In genomic region chr4:99457676-99458075, GRCh38 we compare ENCODE assay signal across 20 cellular contexts. TPM values are rescaled to one million over a fixed set of nuclear protein-coding genes. Genes with fewer than 3 reads are reported as not detected.
DNase-seq lines count a peak whose midpoint lies in the region; ATAC-seq and TF ChIP-seq lines count a peak whose summit lies in the region.
"Had no signal": no experiment of that assay in that cellular context is flagged by ENCODE, and none has a peak within 500 bp of the region (broad histone marks: within the 10 kb centered on the region; RNA-seq: fewer than 3 reads in every experiment).

No MANE protein-coding gene starts in this region.

- H4K20me1 ChIP-seq in mammary epithelial cell (ENCODE audit: insufficient read depth, low read length): no peaks in the 10 kb centered on the region
- no peaks in the 10 kb centered on the region for H4K20me1 ChIP-seq in hepatocyte (ENCODE audit: insufficient read depth, poor library complexity, severe bottlenecking)
- H4K20me1 ChIP-seq: BLaER1 had no signal

- no peak overlapping the region for H3K4me3 Mint-ChIP-seq in MCF 10A (ENCODE audit: unreplicated experiment)
- H3K4me3 Mint-ChIP-seq: CD14-positive monocyte; CD4-positive, alpha-beta memory T cell had no signal

- H3K36me3 Mint-ChIP-seq in MCF 10A (ENCODE audit: insufficient read depth, unreplicated experiment): no peaks in the 10 kb centered on the region
- H3K36me3 Mint-ChIP-seq: CD14-positive monocyte; CD4-positive, alpha-beta memory T cell had no signal

- H3K27me3 ChIP-seq in mammary epithelial cell (ENCODE audit: insufficient read depth, low read length) (no peaks in the 10 kb centered on the region), hepatocyte (no peaks in the 10 kb centered on the region)
- H3K27me3 ChIP-seq: BLaER1 had no signal

- POLR2A ChIA-PET in MCF 10A (lab: Yijun Ruan, JAX): interaction anchor here (0.6 to 2.2 kb wide), 4 partner anchors 10 to 282 kb away, joined by 3 to 8 read pairs (median 4); no protein-coding TSS in a partner anchor

- ATAC-seq in esophagus mucosa (peak; percentile 31), HG03045 (IDR thresholded peaks at IDR 0.05; ENCODE audit: unreplicated experiment) (no peak), GM19324 (IDR thresholded peaks at IDR 0.05; ENCODE audit: low FRiP score, unreplicated experiment) (no peak)

- no peaks in the 10 kb centered on the region for H3K79me2 ChIP-seq in mammary epithelial cell (ENCODE audit: insufficient read depth, low read length)
- H3K79me2 ChIP-seq in hepatocyte: no peaks in the 10 kb centered on the region

- H3K27ac ChIP-seq in mammary epithelial cell (ENCODE audit: insufficient read depth, low read depth, low read length) (peak overlapping the region; percentile 100), hepatocyte (no peak overlapping the region)
- H3K27ac ChIP-seq: 22Rv1, BLaER1, HL-60 had no signal

- H3K4me1 Mint-ChIP-seq in MCF 10A (ENCODE audit: insufficient read depth, unreplicated experiment): peaks cover 11% of the 10 kb centered on the region
- H3K4me1 Mint-ChIP-seq: CD14-positive monocyte; CD4-positive, alpha-beta memory T cell had no signal

- peak overlapping the region; percentile 76 for H3K4me2 ChIP-seq in mammary epithelial cell (ENCODE audit: insufficient read depth, low read depth, low read length)
- H3K4me2 ChIP-seq in hepatocyte: no peak overlapping the region
- H3K4me2 ChIP-seq: BLaER1 had no signal

- H3K9me2 ChIP-seq in hepatocyte (replicated peaks; ENCODE audit: insufficient read depth): no peaks in the 10 kb centered on the region

- TF ChIP-seq CTCF in mammary epithelial cell (conservative IDR thresholded peaks at IDR 0.05 in 1 of 2, IDR thresholded peaks at IDR 0.05 in 1 of 2; ENCODE audit: extremely low read depth in 1 of 2, insufficient read depth in 1 of 2, low read depth in 1 of 2, low read length in 2 of 2) (no peak), MCF 10A (IDR thresholded peaks at IDR 0.05; ENCODE audit: unreplicated experiment) (no peak), hepatocyte (IDR thresholded peaks at IDR 0.05; ENCODE audit: poor library complexity) (no peak)

- no peaks in the 10 kb centered on the region for H3K9me3 ChIP-seq in mammary epithelial cell (replicated peaks; ENCODE audit: insufficient read depth, low read length)
- no peaks in the 10 kb centered on the region for H3K9me3 ChIP-seq in hepatocyte (ENCODE audit: low read depth)
- H3K9me3 ChIP-seq: HAP-1 had no signal

- no peaks in the 10 kb centered on the region for H3K27me3 Mint-ChIP-seq in MCF 10A (ENCODE audit: insufficient read depth, unreplicated experiment)

- DNase-seq in mammary epithelial cell: peak; percentile 36
- no peak for DNase-seq in MCF 10A (ENCODE audit: unreplicated experiment)
- no peak for DNase-seq in hepatocyte (ENCODE audit: low spot score)
- no peak for DNase-seq in kidney tubule cell (ENCODE audit: low spot score)
- no peak for DNase-seq in NCI-H526 (lab: John Stamatoyannopoulos, UW)
- DNase-seq: CD4-positive, alpha-beta memory T cell; DMS79 treated with DMSO at 0.1 percent for 48 hours; GF-D8 had no signal

- peaks cover 30% of the 10 kb centered on the region for H3K4me1 ChIP-seq in mammary epithelial cell (ENCODE audit: insufficient read depth, low read length)
- H3K4me1 ChIP-seq in hepatocyte (ENCODE audit: insufficient read depth): no peaks in the 10 kb centered on the region
- H3K4me1 ChIP-seq: BLaER1, HAP-1 had no signal

- no peak overlapping the region for H3K4me3 ChIP-seq in mammary epithelial cell (replicated peaks in 1 of 3; ENCODE audit: insufficient read depth in 1 of 3, low read depth in 2 of 3, low read length in 3 of 3)
- no peak overlapping the region for H3K4me3 ChIP-seq in hepatocyte
- H3K4me3 ChIP-seq: BLaER1, HAP-1 had no signal

- CTCF ChIA-PET in mammary epithelial cell (lab: Charles Lee; ENCODE audit: low non-redundant PET) (no interaction called here), MCF 10A (lab: Yijun Ruan, JAX) (interaction anchor here (0.6 to 2.9 kb wide), 8 partner anchors 8 to 939 kb away, joined by 3 to 16 read pairs (median 4); partner anchors contain the start of gene ADH1C)

- no peak overlapping the region for H3K27ac Mint-ChIP-seq in MCF 10A (ENCODE audit: low read depth, unreplicated experiment)
- H3K27ac Mint-ChIP-seq: CD14-positive monocyte; CD4-positive, alpha-beta memory T cell had no signal

- BruUV-seq in mammary epithelial cell (replicated peaks; lab: Mats Ljungman, UMichigan) (no TSS peak), MCF 10A (replicated peaks; lab: Mats Ljungman, UMichigan) (no TSS peak)

- in situ Hi-C loops in mammary epithelial cell (cut with MboI; ENCODE audit: low sequenced_read_pairs in 2 of 2): no loop called here

- intact Hi-C loops in mammary epithelial cell (cut with micrococcal nuclease) (loop anchor here (2.0 kb wide), 1 partner anchor 369 kb away; the partner anchor contains the start of gene ADH5), MCF 10A (cut with micrococcal nuclease) (no loop called here)

- H3K9ac ChIP-seq in mammary epithelial cell (ENCODE audit: insufficient read depth, low read length): peak overlapping the region; percentile 88
- H3K9ac ChIP-seq: BLaER1 had no signal

- dilution Hi-C loops in mammary epithelial cell (cut with HindIII; ENCODE audit: low sequenced_read_pairs): no loop called here

- H2AFZ ChIP-seq in mammary epithelial cell (ENCODE audit: low read depth, low read length) (peak overlapping the region; percentile 55), hepatocyte (peak overlapping the region; percentile 4)

- H3K9me3 Mint-ChIP-seq in MCF 10A (ENCODE audit: unreplicated experiment): peaks cover 8% of the 10 kb centered on the region

- H3K36me3 ChIP-seq in mammary epithelial cell (ENCODE audit: insufficient read depth, low read length) (no peaks in the 10 kb centered on the region), hepatocyte (replicated peaks; ENCODE audit: insufficient read depth, low read depth) (no peaks in the 10 kb centered on the region)
- H3K36me3 ChIP-seq: BLaER1, HAP-1 had no signal

RNA-seq across cellular contexts. Expression of gene ADH7, which starts 22.5 kb away (rescaled TPM):
- total RNA-seq in mammary epithelial cell (under 1 TPM in 1 of 2 donors, not detected in 1; 0.33 TPM), MCF 10A (2022) (not detected in 2 replicates), esophagus mucosa (120 TPM), hepatocyte (not detected in 2 replicates)
- polyA plus RNA-seq in mammary epithelial cell (not detected), hepatocyte (not detected in 2 replicates)
- polyA minus RNA-seq in mammary epithelial cell: not detected
- total RNA-seq: A673; CD4-positive, alpha-beta memory T cell; H4; HT1080 had no signal
- polyA plus RNA-seq: AG04450; CD14-positive monocyte; CD4-positive, alpha-beta memory T cell had no signal

RNA-seq across cellular contexts. Expression of gene C4orf17, which starts 53.1 kb away (rescaled TPM):
- total RNA-seq in mammary epithelial cell (not detected), MCF 10A (2022) (not detected in 2 replicates), esophagus mucosa (not detected), hepatocyte (not detected in 2 replicates)
- polyA plus RNA-seq in mammary epithelial cell (not detected), hepatocyte (not detected in 2 replicates)
- polyA minus RNA-seq in mammary epithelial cell: not detected
- total RNA-seq: A673; CD4-positive, alpha-beta memory T cell; H4; HT1080 had no signal
- polyA plus RNA-seq: AG04450; CD14-positive monocyte; CD4-positive, alpha-beta memory T cell had no signal

Comparison
In these comparisons a context has a peak if more than half of its experiments do, and no peak if none do; other contexts are left out.
1. RNA of gene ADH7, which starts 22.5 kb away (total RNA-seq): 120 TPM in esophagus mucosa (single experiment); 0.33 TPM in mammary epithelial cell, not detected in MCF 10A and not detected in hepatocyte; every median in the first group is over 10 times any median in the second.